In the genomic region with DNA sequence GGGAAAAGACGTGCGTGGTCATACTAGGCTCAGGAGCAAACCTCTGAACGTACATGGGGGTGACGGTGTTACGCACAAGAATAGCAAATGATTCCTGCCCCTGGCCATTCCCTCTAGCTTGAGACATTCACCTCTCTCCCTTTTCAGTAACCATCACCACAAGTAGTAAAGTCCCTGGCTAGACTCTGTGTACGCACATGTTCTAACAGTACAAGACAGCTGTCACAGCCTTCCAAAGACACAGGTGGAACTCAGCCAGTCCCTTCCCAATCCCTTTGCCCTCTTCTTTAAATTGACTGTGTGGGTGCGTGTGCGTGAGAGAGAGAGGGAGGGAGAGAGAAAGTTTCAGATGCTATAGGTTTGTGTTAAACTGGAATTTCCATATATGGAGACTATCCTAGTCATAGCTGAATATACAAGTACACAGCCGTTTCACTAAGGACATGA, we compare ENCODE assay signal across 15 cellular contexts.
DNase-seq lines count a peak whose midpoint lies in the region; ATAC-seq and TF ChIP-seq lines count a peak whose summit lies in the region.
"Had no signal": no experiment of that assay in that cellular context is flagged by ENCODE, and none has a peak within 500 bp of the region (broad histone marks: within the 10 kb centered on the region; RNA-seq: fewer than 3 reads in every experiment).

No MANE protein-coding gene starts in this region.

- H3K36me3 ChIP-seq in GM23338 (ENCODE audit: insufficient read depth) (no peaks in the 10 kb centered on the region), psoas muscle (ENCODE audit: insufficient read depth in 1 of 2, low read depth in 1 of 2) (no peaks in the 10 kb centered on the region), gastroesophageal sphincter (no peaks in the 10 kb centered on the region)
- H3K36me3 ChIP-seq: esophagus muscularis mucosa, MG63 had no signal

- no peak for TF ChIP-seq EP300 in gastroesophageal sphincter (IDR thresholded peaks at IDR 0.05)

- no peak for TF ChIP-seq POLR2A in gastroesophageal sphincter (IDR thresholded peaks at IDR 0.05)

- no peak overlapping the region for H3K4me2 ChIP-seq in GM23338
- H3K4me2 ChIP-seq: A549 had no signal

- no peaks in the 10 kb centered on the region for H3K36me3 Mint-ChIP-seq in GM23338 (ENCODE audit: low read depth)
- peaks cover 8% of the 10 kb centered on the region for H3K36me3 Mint-ChIP-seq in activated naive CD8-positive, alpha-beta T cell treated with anti-CD3 and anti-CD28 coated beads, Interleukin-2, amount 50 U/mL, for 24 hours (ENCODE audit: low read depth)

- H3K27me3 Mint-ChIP-seq in GM23338 (ENCODE audit: insufficient read depth, low read depth, poor library complexity), result peaks cover 3% of the 10 kb centered on the region
- no peaks in the 10 kb centered on the region for H3K27me3 Mint-ChIP-seq in activated naive CD8-positive, alpha-beta T cell treated with anti-CD3 and anti-CD28 coated beads, Interleukin-2, amount 50 U/mL, for 24 hours

- no peak overlapping the region for H3K4me3 Mint-ChIP-seq in GM23338
- no peak overlapping the region for H3K4me3 Mint-ChIP-seq in activated naive CD8-positive, alpha-beta T cell treated with anti-CD3 and anti-CD28 coated beads, Interleukin-2, amount 50 U/mL, for 24 hours

- no peaks in the 10 kb centered on the region for H3K79me2 ChIP-seq in GM23338 (replicated peaks; ENCODE audit: insufficient read depth)

- H3K9me3 ChIP-seq in psoas muscle (no peaks in the 10 kb centered on the region), gastroesophageal sphincter (no peaks in the 10 kb centered on the region)
- H3K9me3 ChIP-seq: A549, esophagus muscularis mucosa, mucosa of descending colon had no signal

- ATAC-seq in GM23338, result no peak
- peak; percentile 38 for ATAC-seq in activated naive CD8-positive, alpha-beta T cell treated with anti-CD3 and anti-CD28 coated beads, Interleukin-2, amount 50 U/mL, for 24 hours
- ATAC-seq in psoas muscle, result peak; percentile 24 to 83 (median 58)
- ATAC-seq in gastroesophageal sphincter, result no peak
- ATAC-seq in GM19395 (IDR thresholded peaks at IDR 0.05; ENCODE audit: unreplicated experiment), result no peak
- no peak for ATAC-seq in GM18511 (IDR thresholded peaks at IDR 0.05; ENCODE audit: unreplicated experiment)
- ATAC-seq: A549, mucosa of descending colon had no signal

- peaks cover 5% of the 10 kb centered on the region; the same call in 2 of the 3 replicates for H3K4me1 Mint-ChIP-seq in GM23338
- peaks cover 82% of the 10 kb centered on the region for H3K4me1 Mint-ChIP-seq in activated naive CD8-positive, alpha-beta T cell treated with anti-CD3 and anti-CD28 coated beads, Interleukin-2, amount 50 U/mL, for 24 hours

- H3K9me3 Mint-ChIP-seq in GM23338, result no peaks in the 10 kb centered on the region; the same call in 2 of the 3 replicates
- no peaks in the 10 kb centered on the region for H3K9me3 Mint-ChIP-seq in activated naive CD8-positive, alpha-beta T cell treated with anti-CD3 and anti-CD28 coated beads, Interleukin-2, amount 50 U/mL, for 24 hours

- intact Hi-C loops in psoas muscle (cut with DNase I), result no loop called here

- WGBS in psoas muscle, 3 donors, result 64 to 77% (median 74%) methylated on average over 9 of the region's 9 CpGs
- WGBS in gastroesophageal sphincter (ENCODE audit: low coverage in 1 of 2), 2 donors, result 68 to 75% methylated on average over 3 to 6 of the region's 9 CpGs

- H3K27ac Mint-ChIP-seq in GM23338, result 0 out of 2 replicates have a peak overlapping the region, but pooled peaks have one; percentile 35
- peak overlapping the region; percentile 88 for H3K27ac Mint-ChIP-seq in activated naive CD8-positive, alpha-beta T cell treated with anti-CD3 and anti-CD28 coated beads, Interleukin-2, amount 50 U/mL, for 24 hours

- no peaks in the 10 kb centered on the region for H4K20me1 ChIP-seq in GM23338 (replicated peaks; ENCODE audit: insufficient read depth)

- 0 out of 2 replicates have a peak, but pooled peaks cover 3% of the 10 kb centered on the region for H3K4me1 ChIP-seq in GM23338 (ENCODE audit: insufficient read depth)
- H3K4me1 ChIP-seq in psoas muscle, result peaks cover 19% of the 10 kb centered on the region
- peaks cover 0 to 15% (median 0%) of the 10 kb centered on the region in 3 donors for H3K4me1 ChIP-seq in gastroesophageal sphincter
- H3K4me1 ChIP-seq: A549 had no signal

- H3K27me3 ChIP-seq in GM23338 (ENCODE audit: insufficient read depth), result peaks cover 11% of the 10 kb centered on the region; the same call in 1 of the 2 replicates
- H3K27me3 ChIP-seq in psoas muscle (ENCODE audit: insufficient read depth in 3 of 3, low read length in 2 of 3), result no peaks in the 10 kb centered on the region
- H3K27me3 ChIP-seq in gastroesophageal sphincter, result no peaks in the 10 kb centered on the region
- H3K27me3 ChIP-seq: esophagus muscularis mucosa, MG63 had no signal

- DNase-seq in activated CD4-positive, alpha-beta T cell treated with anti-CD3 and anti-CD28 coated beads for 48 hours, result peak; percentile 41
- no peak for DNase-seq in activated CD4-positive, alpha-beta T cell treated with anti-CD3 and anti-CD28 coated beads, Interleukin-2, amount 50 U/mL, for 48 hours
- no peak for DNase-seq in GM23338 (ENCODE audit: low spot score)
- DNase-seq in activated naive CD8-positive, alpha-beta T cell treated with anti-CD3 and anti-CD28 coated beads, Interleukin-2, amount 50 U/mL, for 24 hours, result no peak
- DNase-seq in psoas muscle, result no peak
- DNase-seq: activated effector memory CD4-positive, alpha-beta T cell treated with anti-CD3 and anti-CD28 coated beads, Interleukin-2, amount 50 U/mL, for 16 hours; DMS53; MG63; mucosa of descending colon; NCI-H446 had no signal

- no peak overlapping the region for H2AFZ ChIP-seq in GM23338

- H3K4me3 ChIP-seq in GM23338 (no peak overlapping the region), psoas muscle (no peak overlapping the region), gastroesophageal sphincter (no peak overlapping the region)
- H3K4me3 ChIP-seq: A549, esophagus muscularis mucosa, MG63, mucosa of descending colon had no signal

- H3K27ac ChIP-seq in GM23338 (ENCODE audit: low read depth), result no peak overlapping the region
- H3K27ac ChIP-seq in psoas muscle, result peak overlapping the region; percentile 63
- H3K27ac ChIP-seq in gastroesophageal sphincter, result peak overlapping the region in 1 of 4 donors; percentile 11
- H3K27ac ChIP-seq: A549, esophagus muscularis mucosa had no signal

- TF ChIP-seq CTCF in GM23338 (conservative IDR thresholded peaks at IDR 0.05; ENCODE audit: low read depth in 2 of 2) (no peak), psoas muscle (IDR thresholded peaks at IDR 0.05) (no peak), gastroesophageal sphincter (IDR thresholded peaks at IDR 0.05) (no peak)

- H3F3A ChIP-seq in GM23338 (replicated peaks; ENCODE audit: low read depth), result no peaks in the 10 kb centered on the region

- peaks cover 16% of the 10 kb centered on the region for H3K9me2 ChIP-seq in GM23338 (ENCODE audit: insufficient read depth)

TF ChIP-seq in GM23338, 12 proteins besides CTCF, POLR2A, EP300 and RAD21:
- no peak for TF ChIP-seq ZNF114 (CRISPR knock-in tag; IDR thresholded peaks at IDR 0.05)
- TF ChIP-seq, protein P1, sequence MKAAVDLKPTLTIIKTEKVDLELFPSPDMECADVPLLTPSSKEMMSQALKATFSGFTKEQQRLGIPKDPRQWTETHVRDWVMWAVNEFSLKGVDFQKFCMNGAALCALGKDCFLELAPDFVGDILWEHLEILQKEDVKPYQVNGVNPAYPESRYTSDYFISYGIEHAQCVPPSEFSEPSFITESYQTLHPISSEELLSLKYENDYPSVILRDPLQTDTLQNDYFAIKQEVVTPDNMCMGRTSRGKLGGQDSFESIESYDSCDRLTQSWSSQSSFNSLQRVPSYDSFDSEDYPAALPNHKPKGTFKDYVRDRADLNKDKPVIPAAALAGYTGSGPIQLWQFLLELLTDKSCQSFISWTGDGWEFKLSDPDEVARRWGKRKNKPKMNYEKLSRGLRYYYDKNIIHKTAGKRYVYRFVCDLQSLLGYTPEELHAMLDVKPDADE (IDR thresholded peaks at IDR 0.05), result no peak
- no peak for TF ChIP-seq JUNB (IDR thresholded peaks at IDR 0.05; ENCODE audit: unreplicated experiment)
- TF ChIP-seq NANOG (IDR thresholded peaks at IDR 0.05; ENCODE audit: borderline replicate concordance), result no peak
- no peak for TF ChIP-seq POLR2AphosphoS5 (IDR thresholded peaks at IDR 0.05; ENCODE audit: low read depth)
- TF ChIP-seq ZNF331 (CRISPR knock-in tag; IDR thresholded peaks at IDR 0.05; ENCODE audit: low read depth), result no peak

Comparison
In these comparisons a context has a peak if more than half of its experiments do, and no peak if none do; other contexts are left out.
1. ATAC-seq: peak in activated naive CD8-positive, alpha-beta T cell treated with anti-CD3 and anti-CD28 coated beads, Interleukin-2, amount 50 U/mL, for 24 hours (single experiment) and psoas muscle (4 of 4); none in GM23338 (single experiment), gastroesophageal sphincter (single experiment), GM19395 (single experiment) and GM18511 (single experiment).